ENCODE assay signal across 11 cellular contexts in the genomic region with DNA sequence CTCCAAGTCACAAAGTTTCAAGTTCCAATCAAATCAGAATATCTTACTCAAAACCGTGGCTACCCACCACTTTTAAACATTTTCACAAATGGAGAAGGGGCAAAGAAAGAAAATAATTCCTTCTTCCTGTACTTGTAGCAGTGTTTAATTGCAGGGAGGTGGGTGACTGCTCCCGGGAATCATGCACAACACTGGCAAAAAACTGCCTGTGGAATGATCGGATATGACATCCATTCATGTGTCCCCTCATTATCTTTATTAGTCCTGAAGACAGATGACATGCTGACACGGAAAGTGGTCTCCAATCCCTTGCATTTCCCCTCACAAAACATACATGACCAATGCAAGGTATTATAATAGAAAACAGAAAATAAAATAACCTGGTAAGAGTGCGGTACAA.
DNase-seq lines count a peak whose midpoint lies in the region; ATAC-seq and TF ChIP-seq lines count a peak whose summit lies in the region.
"Had no signal": no experiment of that assay in that cellular context is flagged by ENCODE, and none has a peak within 500 bp of the region (broad histone marks: within the 10 kb centered on the region; RNA-seq: fewer than 3 reads in every experiment).

No MANE protein-coding gene starts in this region.

- H3K27me3 Mint-ChIP-seq in stimulated activated naive CD8-positive, alpha-beta T cell treated with anti-CD3 and anti-CD28 coated beads, Interleukin-15, Interleukin-2, amounts not matched to agents 100 ng/mL and 50 ng/mL, for 24 hours, result no peaks in the 10 kb centered on the region

- peaks cover 60% of the 10 kb centered on the region for H3K4me1 Mint-ChIP-seq in stimulated activated naive CD8-positive, alpha-beta T cell treated with anti-CD3 and anti-CD28 coated beads, Interleukin-15, Interleukin-2, amounts not matched to agents 100 ng/mL and 50 ng/mL, for 24 hours (ENCODE audit: low read depth)

- in situ Hi-C loops in astrocyte of the spinal cord (cut with HindIII; ENCODE audit: low sequenced_read_pairs), result no loop called here

- no peaks in the 10 kb centered on the region for H3K9me3 ChIP-seq in muscle layer of duodenum (ENCODE audit: control insufficient read depth in 1 of 2, low read length in 2 of 2)

- H3K36me3 Mint-ChIP-seq in stimulated activated naive CD8-positive, alpha-beta T cell treated with anti-CD3 and anti-CD28 coated beads, Interleukin-15, Interleukin-2, amounts not matched to agents 100 ng/mL and 50 ng/mL, for 24 hours (ENCODE audit: low read depth), result peaks cover 12% of the 10 kb centered on the region

- peak overlapping the region; percentile 1 for H3K27ac Mint-ChIP-seq in stimulated activated naive CD8-positive, alpha-beta T cell treated with anti-CD3 and anti-CD28 coated beads, Interleukin-15, Interleukin-2, amounts not matched to agents 100 ng/mL and 50 ng/mL, for 24 hours

- peaks cover 0 to 5% of the 10 kb centered on the region in 2 donors for H3K36me3 ChIP-seq in muscle layer of duodenum (ENCODE audit: control insufficient read depth in 1 of 2, insufficient read depth in 2 of 2, low read length in 2 of 2)

- no peak for DNase-seq in stimulated activated naive CD8-positive, alpha-beta T cell treated with anti-CD3 and anti-CD28 coated beads, Interleukin-15, Interleukin-2, amounts not matched to agents 100 U/mL and 50 U/mL, for 24 hours
- DNase-seq in astrocyte of the spinal cord (ENCODE audit: low read depth, low spot score) (peak; percentile 30), NCI-H2171 (lab: John Stamatoyannopoulos, UW) (no peak), NCI-H146 treated with DMSO at 0.1 percent for 48 hours (lab: John Stamatoyannopoulos, UW; ENCODE audit: unreplicated experiment) (no peak), NCI-H2107 treated with DMSO at 0.1 percent for 48 hours (lab: John Stamatoyannopoulos, UW; ENCODE audit: unreplicated experiment) (no peak)
- DNase-seq: NCI-H524 treated with DMSO at 0.1 percent for 48 hours, small intestine had no signal

- no peak overlapping the region for H3K27ac ChIP-seq in muscle layer of duodenum (ENCODE audit: low read length)

- no peak for TF ChIP-seq CTCF in astrocyte of the spinal cord (IDR thresholded peaks at IDR 0.05; ENCODE audit: low read depth, low read length)

- H3K9me3 Mint-ChIP-seq in stimulated activated naive CD8-positive, alpha-beta T cell treated with anti-CD3 and anti-CD28 coated beads, Interleukin-15, Interleukin-2, amounts not matched to agents 100 ng/mL and 50 ng/mL, for 24 hours, result no peaks in the 10 kb centered on the region

- peaks cover 5 to 32% of the 10 kb centered on the region in 2 donors for H3K4me1 ChIP-seq in muscle layer of duodenum (ENCODE audit: control insufficient read depth in 1 of 2, insufficient read depth in 2 of 2, low read length in 2 of 2)

- no peaks in the 10 kb centered on the region for H3K27me3 ChIP-seq in muscle layer of duodenum (ENCODE audit: low read depth, low read length)

- H3K4me3 ChIP-seq in astrocyte of the spinal cord (ENCODE audit: low read depth, low read length) (peak overlapping the region; percentile 94), muscle layer of duodenum (ENCODE audit: low read depth in 1 of 2, low read length in 2 of 2) (peak overlapping the region; percentile 87 to 92)

- peak overlapping the region; percentile 94 for H3K4me3 Mint-ChIP-seq in stimulated activated naive CD8-positive, alpha-beta T cell treated with anti-CD3 and anti-CD28 coated beads, Interleukin-15, Interleukin-2, amounts not matched to agents 100 ng/mL and 50 ng/mL, for 24 hours

- ATAC-seq in stimulated activated naive CD8-positive, alpha-beta T cell treated with anti-CD3 and anti-CD28 coated beads, Interleukin-15, Interleukin-2, amounts not matched to agents 100 U/mL and 50 U/mL, for 24 hours, result no peak
- no peak for ATAC-seq in HG03460 (IDR thresholded peaks at IDR 0.05; ENCODE audit: unreplicated experiment)
- ATAC-seq: HepG2 had no signal
